ENCODE assay signal across 9 cellular contexts in genomic region chr11:67442504-67443398, GRCh38. TPM values are rescaled to one million over a fixed set of nuclear protein-coding genes. Genes with fewer than 3 reads are reported as not detected.
DNase-seq lines count a peak whose midpoint lies in the region; ATAC-seq and TF ChIP-seq lines count a peak whose summit lies in the region.
"Had no signal": no experiment of that assay in that cellular context is flagged by ENCODE, and none has a peak within 500 bp of the region (broad histone marks: within the 10 kb centered on the region; RNA-seq: fewer than 3 reads in every experiment).

No MANE protein-coding gene starts in this region.

- 31 to 37% methylated on average over 33 to 41 of the region's 45 CpGs for WGBS in lower leg skin, 2 donors
- 36% methylated on average over 45 of the region's 45 CpGs for WGBS in urinary bladder

- H3K27ac ChIP-seq in urinary bladder (ENCODE audit: low read depth) = peak overlapping the region; percentile 95

- no peaks in the 10 kb centered on the region for H3K36me3 ChIP-seq in urinary bladder (ENCODE audit: insufficient read depth)

- TF ChIP-seq CTCF in astrocyte of the spinal cord (IDR thresholded peaks at IDR 0.05; ENCODE audit: low read depth, low read length) = no peak
- no peak for TF ChIP-seq CTCF in lower leg skin (IDR thresholded peaks at IDR 0.05)

- H3K9me3 Mint-ChIP-seq in activated T-cell treated with anti-CD3 and anti-CD28 coated beads, Interleukin-2, amount 50 U/mL, for 4 hours = no peaks in the 10 kb centered on the region

- intact Hi-C loops in lower leg skin (cut with DNase I; ENCODE audit: low total_unique reads) = no loop called here

- in situ Hi-C loops in astrocyte of the spinal cord (cut with HindIII; ENCODE audit: low sequenced_read_pairs) = no loop called here

- H3K4me3 ChIP-seq in astrocyte of the spinal cord (ENCODE audit: low read depth, low read length) (peak overlapping the region; percentile 81), lower leg skin (ENCODE audit: low read depth, poor library complexity, severe bottlenecking) (peak overlapping the region; percentile 80), urinary bladder (ENCODE audit: low read depth, low read length) (peak overlapping the region; percentile 78)

- peaks cover 76% of the 10 kb centered on the region for H3K4me1 Mint-ChIP-seq in activated T-cell treated with anti-CD3 and anti-CD28 coated beads, Interleukin-2, amount 50 U/mL, for 4 hours (ENCODE audit: low read depth)

- no peak for DNase-seq in activated T-cell treated with anti-CD3 and anti-CD28 coated beads, Interleukin-2, amount 50 U/mL, for 4 hours
- no peak for DNase-seq in activated T-cell treated with anti-CD3 and anti-CD28 coated beads, Interleukin-2, amount 50 U/mL, for 1 hour
- DNase-seq in astrocyte of the spinal cord (ENCODE audit: low read depth, low spot score) (no peak), lower leg skin (ENCODE audit: low spot score in 2 of 2) (no peak), middle frontal gyrus (ENCODE audit: extremely low spot score, low spot score) (no peak), GF-D8 (lab: John Stamatoyannopoulos, UW) (no peak), CD1c-positive myeloid dendritic cell (ENCODE audit: extremely low spot score) (no peak)

- TF ChIP-seq POLR2A in lower leg skin (IDR thresholded peaks at IDR 0.05) = no peak

- ATAC-seq in activated T-cell treated with anti-CD3 and anti-CD28 coated beads, Interleukin-2, amount 50 U/mL, for 4 hours = no peak

- no peaks in the 10 kb centered on the region for H3K36me3 Mint-ChIP-seq in activated T-cell treated with anti-CD3 and anti-CD28 coated beads, Interleukin-2, amount 50 U/mL, for 4 hours (ENCODE audit: insufficient read depth)

- H3K4me1 ChIP-seq in urinary bladder (ENCODE audit: insufficient read depth) = no peaks in the 10 kb centered on the region

- no peaks in the 10 kb centered on the region for H3K27me3 Mint-ChIP-seq in activated T-cell treated with anti-CD3 and anti-CD28 coated beads, Interleukin-2, amount 50 U/mL, for 4 hours (ENCODE audit: low read depth)

- peak overlapping the region; percentile 74 for H3K4me3 Mint-ChIP-seq in activated T-cell treated with anti-CD3 and anti-CD28 coated beads, Interleukin-2, amount 50 U/mL, for 4 hours

RNA-seq across cellular contexts. Expression of gene CORO1B, which starts 0.5 kb away (rescaled TPM):
- 100 to 1,000 TPM in 2 of 3 donors, 10 to 100 TPM in 1; 97.5 to 139 (median 114) TPM for total RNA-seq in activated T-cell treated with anti-CD3 and anti-CD28 coated beads, Interleukin-2, amount 50 U/mL, for 4 hours
- total RNA-seq in lower leg skin (10 to 100 TPM; 40.1 to 79.5 (median 66.9) TPM), urinary bladder (31.0 TPM)
- 99.3 TPM for polyA plus RNA-seq in urinary bladder

RNA-seq across cellular contexts. Expression of gene PTPRCAP, which starts 5.3 kb away (rescaled TPM):
- total RNA-seq in activated T-cell treated with anti-CD3 and anti-CD28 coated beads, Interleukin-2, amount 50 U/mL, for 4 hours = 100 to 1,000 TPM in 2 of 3 donors, 10 to 100 TPM in 1; 61.5 to 114 (median 108) TPM
- total RNA-seq in lower leg skin (1 to 10 TPM; 1.6 to 2.9 (median 2.1) TPM), urinary bladder (1.2 TPM)
- polyA plus RNA-seq in urinary bladder = 5.2 TPM
- total RNA-seq: dermis microvascular lymphatic vessel endothelial cell had no signal

RNA-seq across cellular contexts. Expression of gene GPR152, which starts 9.8 kb away (rescaled TPM):
- total RNA-seq in activated T-cell treated with anti-CD3 and anti-CD28 coated beads, Interleukin-2, amount 50 U/mL, for 4 hours = not detected
- total RNA-seq in lower leg skin (not detected), urinary bladder (not detected)
- polyA plus RNA-seq in urinary bladder = not detected
- total RNA-seq: dermis microvascular lymphatic vessel endothelial cell had no signal

RNA-seq across cellular contexts. Expression of gene CABP4, which starts 12.4 kb away (rescaled TPM):
- total RNA-seq in activated T-cell treated with anti-CD3 and anti-CD28 coated beads, Interleukin-2, amount 50 U/mL, for 4 hours = 1 to 10 TPM in 2 of 3 donors, under 1 TPM in 1; 0.48 to 1.5 (median 1.1) TPM
- total RNA-seq in lower leg skin (under 1 TPM in 2 of 4 donors, not detected in 2; 0.11 to 0.25 TPM), urinary bladder (0.26 TPM)
- 0.96 TPM for polyA plus RNA-seq in urinary bladder

RNA-seq across cellular contexts. Expression of gene RPS6KB2, which starts 14.5 kb away (rescaled TPM):
- 10 to 100 TPM; 90.3 to 97.2 (median 92.7) TPM for total RNA-seq in activated T-cell treated with anti-CD3 and anti-CD28 coated beads, Interleukin-2, amount 50 U/mL, for 4 hours
- total RNA-seq in lower leg skin (100 to 1,000 TPM; 154 to 264 (median 203) TPM), urinary bladder (19.8 TPM)
- polyA plus RNA-seq in urinary bladder = 41.2 TPM

Comparison
In these comparisons a context has a peak if more than half of its experiments do, and no peak if none do; other contexts are left out.
1. RNA of gene PTPRCAP, which starts 5.3 kb away (total RNA-seq): 61.5 to 114 TPM in activated T-cell treated with anti-CD3 and anti-CD28 coated beads, Interleukin-2, amount 50 U/mL, for 4 hours; 1.6 to 2.9 TPM in lower leg skin and 1.2 TPM in urinary bladder (single experiment); every median in the first group is over 10 times any median in the second.
2. Peak in every context shown above with its lines, with median percentiles within 50 percentile points of each other: H3K4me3 ChIP-seq.